ENCODE assay signal across 23 cellular contexts in the genomic region with DNA sequence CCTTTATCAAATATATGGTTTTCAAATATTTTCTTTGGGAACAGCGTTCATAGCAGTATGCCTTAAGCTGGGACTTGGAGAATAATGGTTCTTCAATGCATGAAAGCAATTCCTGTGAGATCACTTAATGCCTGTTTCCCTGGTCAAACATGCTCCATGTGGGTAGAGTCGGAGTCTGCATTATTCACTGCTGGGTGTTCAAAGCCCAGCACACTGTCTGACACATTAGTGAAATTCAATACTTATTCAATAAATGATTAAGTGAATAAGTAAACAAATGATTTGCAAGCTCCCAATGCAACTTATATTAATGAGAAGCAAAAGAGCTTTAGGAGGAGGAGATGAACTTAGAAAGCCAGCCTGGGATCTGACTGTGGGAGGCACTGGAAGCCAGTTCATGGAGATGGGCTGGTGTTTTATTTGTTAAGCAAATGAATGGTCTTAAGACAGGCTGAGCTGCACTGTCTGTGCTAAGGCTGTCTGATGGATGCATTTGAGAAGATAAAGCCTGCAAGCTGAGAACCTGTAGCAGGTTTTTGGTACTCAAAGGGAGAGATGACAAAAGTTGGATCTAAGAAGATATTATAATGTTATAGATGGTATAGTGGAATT.
"Had no signal": no experiment of that assay in that cellular context is flagged by ENCODE, and none has a peak within 500 bp of the region (broad histone marks: within the 10 kb centered on the region; RNA-seq: fewer than 3 reads in every experiment).

No MANE protein-coding gene starts in this region.

- H3K27ac ChIP-seq: epithelial cell of prostate, heart left ventricle, left lung, right lobe of liver, skin epidermis, thyroid gland, upper lobe of right lung had no signal

- H3K9me3 Mint-ChIP-seq: activated CD4-positive, alpha-beta memory T cell treated with anti-CD3 and anti-CD28 coated beads, Interleukin-2, amount 10 ng/mL, durations not matched to agents 7 days and 5 days; activated naive CD4-positive, alpha-beta T cell treated with anti-CD3 and anti-CD28 coated beads for 36 hours; activated T-cell treated with anti-CD3 and anti-CD28 coated beads, Interleukin-2, amount 50 U/mL, for 72 hours; endodermal cell; naive B cell; stimulated activated naive CD8-positive, alpha-beta T cell treated with anti-CD3 and anti-CD28 coated beads, Interleukin-15, Interleukin-2, amounts not matched to agents 100 ng/mL and 50 ng/mL, for 24 hours had no signal

- H3K36me3 ChIP-seq: heart left ventricle, left lung, right lobe of liver, thyroid gland, upper lobe of right lung had no signal

- H3K27me3 Mint-ChIP-seq: activated CD4-positive, alpha-beta memory T cell treated with anti-CD3 and anti-CD28 coated beads, Interleukin-2, amount 10 ng/mL, durations not matched to agents 7 days and 5 days; stimulated activated naive CD8-positive, alpha-beta T cell treated with anti-CD3 and anti-CD28 coated beads, Interleukin-15, Interleukin-2, amounts not matched to agents 100 ng/mL and 50 ng/mL, for 24 hours had no signal

- H3K4me1 ChIP-seq: heart left ventricle, left lung, right lobe of liver, thyroid gland, upper lobe of right lung had no signal

- H3K4me3 Mint-ChIP-seq: activated CD4-positive, alpha-beta memory T cell treated with anti-CD3 and anti-CD28 coated beads, Interleukin-2, amount 10 ng/mL, durations not matched to agents 7 days and 5 days; activated naive CD4-positive, alpha-beta T cell treated with anti-CD3 and anti-CD28 coated beads for 36 hours; activated T-cell treated with anti-CD3 and anti-CD28 coated beads, Interleukin-2, amount 50 U/mL, for 72 hours; endodermal cell; naive B cell; neural crest cell; stimulated activated naive CD8-positive, alpha-beta T cell treated with anti-CD3 and anti-CD28 coated beads, Interleukin-15, Interleukin-2, amounts not matched to agents 100 ng/mL and 50 ng/mL, for 24 hours had no signal

- H3K27me3 ChIP-seq: left lung, right lobe of liver, thyroid gland, upper lobe of right lung had no signal

- H3K4me1 Mint-ChIP-seq: activated CD4-positive, alpha-beta memory T cell treated with anti-CD3 and anti-CD28 coated beads, Interleukin-2, amount 10 ng/mL, durations not matched to agents 7 days and 5 days; naive B cell; neural crest cell had no signal

- DNase-seq: activated CD4-positive, alpha-beta memory T cell treated with anti-CD3 and anti-CD28 coated beads, Interleukin-2, amount 10 ng/mL, durations not matched to agents 7 days and 5 days; activated CD4-positive, alpha-beta T cell treated with anti-CD3 and anti-CD28 coated beads for 48 hours; activated effector memory CD4-positive, alpha-beta T cell treated with Interleukin-2 at 50 U/mL for 16 hours; activated naive CD4-positive, alpha-beta T cell treated with anti-CD3 and anti-CD28 coated beads for 36 hours; activated T-cell treated with anti-CD3 and anti-CD28 coated beads, Interleukin-2, amount 50 U/mL, for 72 hours; amygdala; cortex of kidney; endodermal cell; heart left ventricle; kidney glomerular epithelial cell; left lung; naive B cell; posterior cingulate gyrus; right lobe of liver; stimulated activated CD4-positive, alpha-beta T cell treated with anti-CD3 and anti-CD28 coated beads, Interleukin-1b, Interleukin-23, amount 100 ng/mL, for 48 hours; substantia nigra; thyroid gland; upper lobe of right lung had no signal

- H3K4me3 ChIP-seq: heart left ventricle, left lung, lung, right lobe of liver, skin epidermis, thyroid gland, upper lobe of right lung had no signal

- H3K36me3 Mint-ChIP-seq: naive B cell had no signal

- H3K27ac Mint-ChIP-seq: activated CD4-positive, alpha-beta memory T cell treated with anti-CD3 and anti-CD28 coated beads, Interleukin-2, amount 10 ng/mL, durations not matched to agents 7 days and 5 days; activated naive CD4-positive, alpha-beta T cell treated with anti-CD3 and anti-CD28 coated beads for 36 hours; activated T-cell treated with anti-CD3 and anti-CD28 coated beads, Interleukin-2, amount 50 U/mL, for 72 hours; endodermal cell; naive B cell; stimulated activated naive CD8-positive, alpha-beta T cell treated with anti-CD3 and anti-CD28 coated beads, Interleukin-15, Interleukin-2, amounts not matched to agents 100 ng/mL and 50 ng/mL, for 24 hours had no signal

- H3K9me3 ChIP-seq: heart left ventricle, left lung, right lobe of liver, thyroid gland, upper lobe of right lung had no signal
